15 cellular contexts compared by ENCODE assay signal in genomic region chr19:11127905-11128304, GRCh38. TPM values are rescaled to one million over a fixed set of nuclear protein-coding genes. Genes with fewer than 3 reads are reported as not detected.
DNase-seq lines count a peak whose midpoint lies in the region; ATAC-seq and TF ChIP-seq lines count a peak whose summit lies in the region.
"Had no signal": no experiment of that assay in that cellular context is flagged by ENCODE, and none has a peak within 500 bp of the region (broad histone marks: within the 10 kb centered on the region; RNA-seq: fewer than 3 reads in every experiment).

No MANE protein-coding gene starts in this region.

- TF ChIP-seq CTCF in GM23338 (conservative IDR thresholded peaks at IDR 0.05; ENCODE audit: low read depth in 2 of 2) = no peak
- no peak for TF ChIP-seq CTCF in WTC11 (IDR thresholded peaks at IDR 0.05)

- no peak overlapping the region for H4K91ac ChIP-seq in trophoblast cell (ENCODE audit: low read depth, low read length)

- no CpG with 5 or more reads among the region's 15 CpGs for WGBS in trophoblast cell (ENCODE audit: extremely low coverage, insufficient coverage, insufficient read length)

- no peak overlapping the region for H2AFZ ChIP-seq in GM23338
- no peak overlapping the region for H2AFZ ChIP-seq in trophoblast cell (ENCODE audit: insufficient read depth, low read length, poor library complexity)
- H2AFZ ChIP-seq: GM23248 had no signal

- intact Hi-C loops in activated naive CD4-positive, alpha-beta T cell treated with anti-CD3 and anti-CD28 coated beads for 36 hours (cut with micrococcal nuclease) = no loop called here

- CTCF ChIA-PET in activated naive CD4-positive, alpha-beta T cell treated with anti-CD3 and anti-CD28 coated beads, Interleukin-2, amount 10 ng/mL, durations not matched to agents 7 days and 5 days (lab: Charles Lee) = no interaction called here
- CTCF ChIA-PET in activated naive CD4-positive, alpha-beta T cell treated with anti-CD3 and anti-CD28 coated beads for 36 hours (lab: Charles Lee) = interaction anchor here (0.5 to 3.2 kb wide), 3 partner anchors 16 to 92 kb away, joined by 3 to 12 read pairs (median 4); no protein-coding TSS in a partner anchor
- CTCF ChIA-PET in WTC11 (lab: Charles Lee) = no interaction called here

- no peak overlapping the region for H2BK12ac ChIP-seq in trophoblast cell (ENCODE audit: low read length)

- H3K4ac ChIP-seq in trophoblast cell (ENCODE audit: low read depth, low read length) = no peak overlapping the region

- no peaks in the 10 kb centered on the region for H3K9me3 Mint-ChIP-seq in activated naive CD4-positive, alpha-beta T cell treated with anti-CD3 and anti-CD28 coated beads, Interleukin-2, amount 10 ng/mL, durations not matched to agents 7 days and 5 days
- H3K9me3 Mint-ChIP-seq in activated naive CD4-positive, alpha-beta T cell treated with anti-CD3 and anti-CD28 coated beads for 36 hours = no peaks in the 10 kb centered on the region
- no peaks in the 10 kb centered on the region; the same call in 2 of the 3 replicates for H3K9me3 Mint-ChIP-seq in GM23338
- no peaks in the 10 kb centered on the region for H3K9me3 Mint-ChIP-seq in WTC11
- H3K9me3 Mint-ChIP-seq: CD4-positive, CD25-positive, alpha-beta regulatory T cell had no signal

- peaks cover 87% of the 10 kb centered on the region for H3F3A ChIP-seq in GM23338 (replicated peaks; ENCODE audit: low read depth)

- peaks cover 50% of the 10 kb centered on the region for H3K36me3 Mint-ChIP-seq in activated naive CD4-positive, alpha-beta T cell treated with anti-CD3 and anti-CD28 coated beads, Interleukin-2, amount 10 ng/mL, durations not matched to agents 7 days and 5 days
- peaks cover 48% of the 10 kb centered on the region for H3K36me3 Mint-ChIP-seq in activated naive CD4-positive, alpha-beta T cell treated with anti-CD3 and anti-CD28 coated beads for 36 hours (ENCODE audit: low read depth)
- peaks cover 97% of the 10 kb centered on the region for H3K36me3 Mint-ChIP-seq in GM23338 (ENCODE audit: low read depth)
- H3K36me3 Mint-ChIP-seq in WTC11 = peaks cover 68% of the 10 kb centered on the region

- peak overlapping the region; percentile 1 for H4K12ac ChIP-seq in trophoblast cell (ENCODE audit: low read depth, low read length)

- no peak overlapping the region for H3K14ac ChIP-seq in trophoblast cell (ENCODE audit: low read length)

- ATAC-seq in GM23338 (no peak), WTC11 (no peak), HG03521 (IDR thresholded peaks at IDR 0.05; ENCODE audit: unreplicated experiment) (no peak), HG03135 (IDR thresholded peaks at IDR 0.05; ENCODE audit: unreplicated experiment) (no peak)
- ATAC-seq: GM12878 had no signal

- POLR2A ChIA-PET in WTC11 (lab: Charles Lee) = no interaction called here

- H3K4me1 ChIP-seq in GM23338 (ENCODE audit: insufficient read depth) (no peaks in the 10 kb centered on the region), trophoblast cell (ENCODE audit: control insufficient read depth in 1 of 2, insufficient read depth in 2 of 2, low read length in 2 of 2) (no peaks in the 10 kb centered on the region)

- H3K27me3 ChIP-seq in GM23338 (ENCODE audit: insufficient read depth) (no peaks in the 10 kb centered on the region), trophoblast cell (ENCODE audit: insufficient read depth, low read length) (no peaks in the 10 kb centered on the region)
- H3K27me3 ChIP-seq: BLaER1 treated with 17β-estradiol and CSF1 and Interleukin-3, amounts not matched to agents 10 nM and 100 nM had no signal

- no peak overlapping the region for H2AK5ac ChIP-seq in trophoblast cell (ENCODE audit: low read length)

- peaks cover 62% of the 10 kb centered on the region for H4K20me1 ChIP-seq in GM23338 (replicated peaks; ENCODE audit: insufficient read depth)

- H3K36me3 ChIP-seq in GM23338 (ENCODE audit: insufficient read depth) = peaks cover 97% of the 10 kb centered on the region
- H3K36me3 ChIP-seq in trophoblast cell (ENCODE audit: control insufficient read depth in 1 of 2, insufficient read depth in 2 of 2, low read length in 2 of 2) = peaks cover 89 to 93% of the 10 kb centered on the region in 2 experiments

- no peak overlapping the region for H2BK120ac ChIP-seq in trophoblast cell (ENCODE audit: insufficient read depth, low read length, poor library complexity)

- H3K4me3 Mint-ChIP-seq in activated naive CD4-positive, alpha-beta T cell treated with anti-CD3 and anti-CD28 coated beads, Interleukin-2, amount 10 ng/mL, durations not matched to agents 7 days and 5 days = no peak overlapping the region
- no peak overlapping the region for H3K4me3 Mint-ChIP-seq in activated naive CD4-positive, alpha-beta T cell treated with anti-CD3 and anti-CD28 coated beads for 36 hours
- no peak overlapping the region for H3K4me3 Mint-ChIP-seq in GM23338
- H3K4me3 Mint-ChIP-seq in WTC11 = no peak overlapping the region
- H3K4me3 Mint-ChIP-seq: CD4-positive, CD25-positive, alpha-beta regulatory T cell had no signal

- H3K79me2 ChIP-seq in GM23338 (replicated peaks; ENCODE audit: insufficient read depth) (peaks cover 11% of the 10 kb centered on the region; the same call in 1 of the 2 replicates), trophoblast cell (ENCODE audit: control insufficient read depth, insufficient read depth, low read length, poor library complexity) (no peaks in the 10 kb centered on the region)

- peak overlapping the region; percentile 55; the same call in 1 of the 2 replicates for H3K27ac ChIP-seq in GM23338 (ENCODE audit: low read depth)
- H3K27ac ChIP-seq in trophoblast cell (ENCODE audit: low read depth, low read length) = no peak overlapping the region
- H3K27ac ChIP-seq: GM23248, HL-60 had no signal

- H2BK5ac ChIP-seq in trophoblast cell (ENCODE audit: low read depth, low read length, poor library complexity) = no peak overlapping the region

- H4K8ac ChIP-seq in trophoblast cell (ENCODE audit: low read depth, low read length) = no peak overlapping the region

- peak overlapping the region; percentile 78 for H3K27ac Mint-ChIP-seq in activated naive CD4-positive, alpha-beta T cell treated with anti-CD3 and anti-CD28 coated beads, Interleukin-2, amount 10 ng/mL, durations not matched to agents 7 days and 5 days
- no peak overlapping the region for H3K27ac Mint-ChIP-seq in activated naive CD4-positive, alpha-beta T cell treated with anti-CD3 and anti-CD28 coated beads for 36 hours
- H3K27ac Mint-ChIP-seq in GM23338 (no peak overlapping the region), WTC11 (0 out of 2 replicates have a peak overlapping the region, but pooled peaks have one; percentile 45)
- H3K27ac Mint-ChIP-seq: CD4-positive, CD25-positive, alpha-beta regulatory T cell had no signal

- no peak overlapping the region for H3K23ac ChIP-seq in trophoblast cell (ENCODE audit: low read length)

- no peak overlapping the region for H3K4me2 ChIP-seq in GM23338
- H3K4me2 ChIP-seq in trophoblast cell (ENCODE audit: low read length) = no peak overlapping the region

- peaks cover 2% of the 10 kb centered on the region for H3K4me1 Mint-ChIP-seq in activated naive CD4-positive, alpha-beta T cell treated with anti-CD3 and anti-CD28 coated beads, Interleukin-2, amount 10 ng/mL, durations not matched to agents 7 days and 5 days
- no peaks in the 10 kb centered on the region for H3K4me1 Mint-ChIP-seq in activated naive CD4-positive, alpha-beta T cell treated with anti-CD3 and anti-CD28 coated beads for 36 hours (ENCODE audit: low read depth)
- H3K4me1 Mint-ChIP-seq in GM23338 (no peaks in the 10 kb centered on the region; the same call in 2 of the 3 replicates), WTC11 (no peaks in the 10 kb centered on the region)

- no peak overlapping the region for H3K18ac ChIP-seq in trophoblast cell (ENCODE audit: low read length)

- no peaks in the 10 kb centered on the region for H3K27me3 Mint-ChIP-seq in activated naive CD4-positive, alpha-beta T cell treated with anti-CD3 and anti-CD28 coated beads, Interleukin-2, amount 10 ng/mL, durations not matched to agents 7 days and 5 days
- no peaks in the 10 kb centered on the region for H3K27me3 Mint-ChIP-seq in activated naive CD4-positive, alpha-beta T cell treated with anti-CD3 and anti-CD28 coated beads for 36 hours (ENCODE audit: low read depth)
- H3K27me3 Mint-ChIP-seq in GM23338 (ENCODE audit: insufficient read depth, low read depth, poor library complexity) = peaks cover 16% of the 10 kb centered on the region
- no peaks in the 10 kb centered on the region for H3K27me3 Mint-ChIP-seq in WTC11 (ENCODE audit: low read depth)
- H3K27me3 Mint-ChIP-seq: CD4-positive, CD25-positive, alpha-beta regulatory T cell had no signal

- H3K79me1 ChIP-seq in trophoblast cell (ENCODE audit: low read length) = no peaks in the 10 kb centered on the region

- no peak overlapping the region for H3K9ac ChIP-seq in trophoblast cell (ENCODE audit: low read length)
- H3K9ac ChIP-seq: GM23248 had no signal

- H3K4me3 ChIP-seq in GM23338 (no peak overlapping the region), trophoblast cell (ENCODE audit: low read depth, low read length) (no peak overlapping the region)
- H3K4me3 ChIP-seq: BLaER1 treated with 17β-estradiol and CSF1 and Interleukin-3, amounts not matched to agents 10 nM and 100 nM; GM12878; GM23248 had no signal

- no peaks in the 10 kb centered on the region for H3K9me2 ChIP-seq in GM23338 (ENCODE audit: insufficient read depth)

- peaks cover 6% of the 10 kb centered on the region for H3K9me3 ChIP-seq in trophoblast cell (ENCODE audit: insufficient read depth, low read depth, low read length)
- H3K9me3 ChIP-seq: BLaER1 treated with 17β-estradiol and CSF1 and Interleukin-3, amounts not matched to agents 10 nM and 100 nM had no signal

- DNase-seq in activated naive CD4-positive, alpha-beta T cell treated with anti-CD3 and anti-CD28 coated beads, Interleukin-2, amount 10 ng/mL, durations not matched to agents 7 days and 5 days = no peak
- no peak for DNase-seq in activated naive CD4-positive, alpha-beta T cell treated with anti-CD3 and anti-CD28 coated beads for 36 hours
- DNase-seq in GM23338 (ENCODE audit: low spot score) (no peak), WTC11 (ENCODE audit: low spot score) (no peak), trophoblast cell (no peak), EL (no peak)
- DNase-seq: 8988T; CD4-positive, CD25-positive, alpha-beta regulatory T cell; GM23248; H7 had no signal

TF ChIP-seq in GM23338, 12 proteins besides CTCF, POLR2A, EP300 and RAD21 (continues in another document):
- TF ChIP-seq STAT1 (IDR thresholded peaks at IDR 0.05; ENCODE audit: unreplicated experiment) = no peak

RNA-seq across cellular contexts. Expression of gene SPC24, which starts 27.7 kb away (rescaled TPM):
- 100 to 1,000 TPM in 1 of 2 experiments, 10 to 100 TPM in 1; 94.7 to 102 TPM for total RNA-seq in activated naive CD4-positive, alpha-beta T cell treated with anti-CD3 and anti-CD28 coated beads for 36 hours
- total RNA-seq in GM23338 (2014; rRNA removed; shearing (Covaris generic)) = 38.7 and 42.2 TPM in 2 replicates
- 40.6 and 41.8 TPM in 2 replicates for polyA plus RNA-seq in GM23338 (2016; fragmentation: Nextera tagmentation; extraction: Ambion mirVana)
- 52.0 to 62.2 TPM (median 58.3 TPM) in 3 replicates for total RNA-seq in WTC11 (2021)
- polyA plus RNA-seq in trophoblast cell (2013) = 9.0 and 11.0 TPM in 2 replicates

RNA-seq across cellular contexts. Expression of gene LDLR, which starts 38.6 kb away (rescaled TPM):
- total RNA-seq in activated naive CD4-positive, alpha-beta T cell treated with anti-CD3 and anti-CD28 coated beads for 36 hours = 10 to 100 TPM; 64.2 to 64.9 TPM
- 160 and 180 TPM in 2 replicates for total RNA-seq in GM23338 (2014; rRNA removed; shearing (Covaris generic))
- polyA plus RNA-seq in GM23338 (2016; fragmentation: Nextera tagmentation; extraction: Ambion mirVana) = 57.6 and 59.3 TPM in 2 replicates
- 93.5 to 98.9 TPM (median 97.8 TPM) in 3 replicates for total RNA-seq in WTC11 (2021)
- 105 and 112 TPM in 2 replicates for polyA plus RNA-seq in trophoblast cell (2013)

Comparison
In these comparisons a context has a peak if more than half of its experiments do, and no peak if none do; other contexts are left out.
1. H3K27ac Mint-ChIP-seq: peak in activated naive CD4-positive, alpha-beta T cell treated with anti-CD3 and anti-CD28 coated beads, Interleukin-2, amount 10 ng/mL, durations not matched to agents 7 days and 5 days (single experiment) and WTC11 (single experiment); none in activated naive CD4-positive, alpha-beta T cell treated with anti-CD3 and anti-CD28 coated beads for 36 hours (single experiment) and GM23338 (single experiment).